ENCODE assay signal across 1 cellular context in the genomic region with DNA sequence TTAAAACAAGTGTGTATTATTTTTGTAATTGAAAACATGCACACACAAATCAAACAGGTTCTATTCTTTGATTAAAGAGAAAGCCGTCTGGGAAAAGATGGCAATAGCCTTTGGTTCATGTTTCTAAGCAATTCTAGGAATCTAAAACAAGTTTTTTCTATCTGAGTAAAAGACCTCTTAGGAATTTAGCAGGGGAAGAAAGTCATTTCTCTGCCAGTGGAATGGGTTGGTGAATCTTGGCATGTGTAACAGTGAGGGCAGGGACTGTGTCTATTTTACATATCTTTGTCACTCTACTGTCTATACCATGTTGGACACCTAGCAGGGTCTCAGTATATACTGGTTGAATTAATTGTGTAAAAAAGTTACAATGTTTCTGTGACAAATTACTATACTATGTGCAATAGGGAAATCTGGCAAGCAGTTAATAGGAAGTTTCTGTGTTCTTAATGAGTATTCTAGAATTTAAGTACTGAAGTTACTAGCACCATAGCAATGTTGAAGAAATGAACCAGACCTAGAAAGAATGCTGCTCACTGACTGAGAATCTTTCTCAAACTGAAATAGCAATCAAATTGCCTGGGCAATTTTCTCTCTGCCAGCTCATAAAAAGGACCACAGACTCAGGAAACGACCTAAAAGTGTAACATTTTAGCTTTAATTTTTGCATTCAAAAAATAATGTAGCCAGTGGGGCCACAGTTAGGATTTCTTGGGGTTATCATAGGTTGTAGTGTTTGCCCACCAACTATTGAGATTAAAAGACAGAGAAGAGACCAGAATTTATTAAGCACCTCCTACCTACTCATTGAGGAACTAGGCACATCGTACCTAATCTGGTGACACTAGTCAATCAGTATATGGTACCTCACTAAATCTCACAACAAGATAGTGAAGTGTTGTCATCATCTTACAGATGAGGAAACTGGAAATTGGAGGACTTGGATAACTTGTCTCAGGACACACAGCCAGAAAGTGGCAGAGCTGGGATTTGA.
TF ChIP-seq lines count a peak whose summit lies in the region.

No MANE protein-coding gene starts in this region.

TF ChIP-seq in SK-N-SH, 30 proteins besides CTCF, POLR2A, EP300 and RAD21:
- no peak for TF ChIP-seq RCOR1 (IDR thresholded peaks at IDR 0.05; ENCODE audit: low read length)
- TF ChIP-seq TCF12 (IDR thresholded peaks at IDR 0.05): 0 out of 2 replicates have a peak, but pooled peaks have one; percentile 7
- 0 out of 2 replicates have a peak, but pooled peaks have one; percentile 13 for TF ChIP-seq NFIC (IDR thresholded peaks at IDR 0.05; ENCODE audit: borderline replicate concordance)
